In genomic region chr19:6270076-6270745, GRCh38 we compare ENCODE assay signal across 1 cellular context.
TF ChIP-seq lines count a peak whose summit lies in the region.

No MANE protein-coding gene starts in this region.

TF ChIP-seq in WTC11, 78 proteins besides CTCF, POLR2A, EP300 and RAD21 (continued from another document):
- TF ChIP-seq ERG (CRISPR knock-in tag; IDR thresholded peaks at IDR 0.05) (no peak), USF1 (CRISPR knock-in tag; IDR thresholded peaks at IDR 0.05) (no peak), EMX1 (CRISPR knock-in tag; IDR thresholded peaks at IDR 0.05) (no peak), IRF1 (CRISPR knock-in tag; IDR thresholded peaks at IDR 0.05) (no peak), OVOL2 (CRISPR knock-in tag; IDR thresholded peaks at IDR 0.05; ENCODE audit: borderline replicate concordance) (no peak)
